In genomic region chr3:183108470-183108869, GRCh38 we compare ENCODE assay signal across 15 cellular contexts. TPM values are rescaled to one million over a fixed set of nuclear protein-coding genes. Genes with fewer than 3 reads are reported as not detected.
"Had no signal": no experiment of that assay in that cellular context is flagged by ENCODE, and none has a peak within 500 bp of the region (broad histone marks: within the 10 kb centered on the region; RNA-seq: fewer than 3 reads in every experiment).

No MANE protein-coding gene starts in this region.

- H3K4me3 ChIP-seq: breast epithelium, esophagus squamous epithelium, sigmoid colon, upper lobe of left lung had no signal

- H3K27ac Mint-ChIP-seq: activated naive CD8-positive, alpha-beta T cell treated with anti-CD3 and anti-CD28 coated beads for 36 hours; natural killer cell treated with Interleukin-12 subunit alpha and Interleukin-12 subunit beta and Interleukin-15 and Interleukin-18, amount 100 ng/mL, for 72 hours had no signal

- H3K4me1 Mint-ChIP-seq: activated naive CD8-positive, alpha-beta T cell treated with anti-CD3 and anti-CD28 coated beads for 36 hours had no signal

- DNase-seq: activated effector memory CD4-positive, alpha-beta T cell treated with anti-CD3 and anti-CD28 coated beads, Interleukin-2, amount 50 U/mL, for 16 hours; activated naive CD8-positive, alpha-beta T cell treated with anti-CD3 and anti-CD28 coated beads for 36 hours; activated T-cell treated with anti-CD3 and anti-CD28 coated beads, Interleukin-2, amount 50 U/mL, for 1 hour; esophagus squamous epithelium; left cardiac atrium; mammary epithelial cell; occipital lobe; sigmoid colon; stimulated activated CD4-positive, alpha-beta T cell treated with anti-CD3 and anti-CD28 coated beads, Interleukin-12 subunit alpha, Interleukin-12 subunit beta, amount 100 ng/mL, for 4 hours; stimulated activated naive CD4-positive, alpha-beta T cell; T-helper 2 cell; upper lobe of left lung had no signal

- H3K4me3 Mint-ChIP-seq: activated naive CD8-positive, alpha-beta T cell treated with anti-CD3 and anti-CD28 coated beads for 36 hours; natural killer cell treated with Interleukin-12 subunit alpha and Interleukin-12 subunit beta and Interleukin-15 and Interleukin-18, amount 100 ng/mL, for 72 hours had no signal

- H3K36me3 Mint-ChIP-seq: activated naive CD8-positive, alpha-beta T cell treated with anti-CD3 and anti-CD28 coated beads for 36 hours; natural killer cell treated with Interleukin-12 subunit alpha and Interleukin-12 subunit beta and Interleukin-15 and Interleukin-18, amount 100 ng/mL, for 72 hours had no signal

- H3K27ac ChIP-seq: esophagus squamous epithelium, sigmoid colon had no signal

- H3K9me3 ChIP-seq: breast epithelium, esophagus squamous epithelium, sigmoid colon, upper lobe of left lung had no signal

- H3K36me3 ChIP-seq: breast epithelium, esophagus squamous epithelium, sigmoid colon, upper lobe of left lung had no signal

- H3K27me3 Mint-ChIP-seq: activated naive CD8-positive, alpha-beta T cell treated with anti-CD3 and anti-CD28 coated beads for 36 hours had no signal

- ATAC-seq: activated CD4-positive, CD25-positive, alpha-beta regulatory T cell treated with anti-CD3 and anti-CD28 coated beads, Interleukin-2, amount 50 U/mL, for 24 hours; natural killer cell treated with Interleukin-12 subunit alpha and Interleukin-12 subunit beta and Interleukin-15 and Interleukin-18, amount 100 ng/mL, for 72 hours had no signal

- H3K27me3 ChIP-seq: breast epithelium, sigmoid colon, upper lobe of left lung had no signal

- H3K9me3 Mint-ChIP-seq: natural killer cell treated with Interleukin-12 subunit alpha and Interleukin-12 subunit beta and Interleukin-15 and Interleukin-18, amount 100 ng/mL, for 72 hours had no signal

- H3K4me1 ChIP-seq: breast epithelium, sigmoid colon, upper lobe of left lung had no signal

RNA-seq across cellular contexts. Expression of gene LAMP3, which starts 54.1 kb away (rescaled TPM):
- total RNA-seq: occipital lobe, sigmoid colon had no signal
